18 cellular contexts compared by ENCODE assay signal in genomic region chr3:52010431-52010830, GRCh38. TPM values are rescaled to one million over a fixed set of nuclear protein-coding genes. Genes with fewer than 3 reads are reported as not detected.
DNase-seq lines count a peak whose midpoint lies in the region; FAIRE-seq and TF ChIP-seq lines count a peak whose summit lies in the region.
"Had no signal": no experiment of that assay in that cellular context is flagged by ENCODE, and none has a peak within 500 bp of the region (broad histone marks: within the 10 kb centered on the region; RNA-seq: fewer than 3 reads in every experiment).

No MANE protein-coding gene starts in this region.

- no peak for TF ChIP-seq CTCF in D721Med (IDR thresholded peaks at IDR 0.05; ENCODE audit: insufficient read depth, missing control alignments)

- peak; percentile 91 for FAIRE-seq in D721Med (lab: Jason Lieb, UNC)
- FAIRE-seq: A204.1, GM12891, GM18507 had no signal

- DNase-seq in NCI-H524 (lab: John Stamatoyannopoulos, UW) (peak; percentile 48 to 73), NCI-H524 treated with DMSO at 0.1 percent for 48 hours (lab: John Stamatoyannopoulos, UW) (no peak), D721Med (ENCODE audit: insufficient read length, low spot score) (peak; percentile 93), NCI-H82 treated with DMSO at 0.1 percent for 48 hours (lab: John Stamatoyannopoulos, UW; ENCODE audit: unreplicated experiment) (peak; percentile 93), cerebellum (ENCODE audit: low spot score) (no peak)
- no peak for DNase-seq in stimulated activated naive CD4-positive, alpha-beta T cell treated with Interleukin-2 at 50 U/mL for 16 hours (lab: John Stamatoyannopoulos, UW)
- DNase-seq: Caco-2; CD4-positive, CD25-positive, alpha-beta regulatory T cell; CD8-positive, alpha-beta T cell; DMS 273 treated with DMSO at 0.1 percent for 48 hours; DMS79; EL; GDM1; H9; HFFc6 had no signal

RNA-seq across cellular contexts. Expression of gene RPL29, which starts 14.7 kb away (rescaled TPM):
- total RNA-seq in cerebellum = 334 TPM

RNA-seq across cellular contexts. Expression of gene ACY1, which starts 27.1 kb away (rescaled TPM):
- total RNA-seq in cerebellum = 8.0 TPM

RNA-seq across cellular contexts. Expression of gene ABHD14A, which starts 35.6 kb away (rescaled TPM):
- total RNA-seq in cerebellum = 19.1 TPM

RNA-seq across cellular contexts. Expression of gene ABHD14B, which starts 36.6 kb away (rescaled TPM):
- total RNA-seq in cerebellum = 3.9 TPM

RNA-seq across cellular contexts. Expression of gene PCBP4, which starts 43.2 kb away (rescaled TPM):
- total RNA-seq in cerebellum = 55.5 TPM

Comparison
In these comparisons a context has a peak if more than half of its experiments do, and no peak if none do; other contexts are left out.
1. DNase-seq: peak in NCI-H524 (2 of 2), D721Med (single experiment) and NCI-H82 treated with DMSO at 0.1 percent for 48 hours (single experiment); none in NCI-H524 treated with DMSO at 0.1 percent for 48 hours (single experiment), stimulated activated naive CD4-positive, alpha-beta T cell treated with Interleukin-2 at 50 U/mL for 16 hours (single experiment) and cerebellum (single experiment).